30 cellular contexts compared by ENCODE assay signal in the genomic region with DNA sequence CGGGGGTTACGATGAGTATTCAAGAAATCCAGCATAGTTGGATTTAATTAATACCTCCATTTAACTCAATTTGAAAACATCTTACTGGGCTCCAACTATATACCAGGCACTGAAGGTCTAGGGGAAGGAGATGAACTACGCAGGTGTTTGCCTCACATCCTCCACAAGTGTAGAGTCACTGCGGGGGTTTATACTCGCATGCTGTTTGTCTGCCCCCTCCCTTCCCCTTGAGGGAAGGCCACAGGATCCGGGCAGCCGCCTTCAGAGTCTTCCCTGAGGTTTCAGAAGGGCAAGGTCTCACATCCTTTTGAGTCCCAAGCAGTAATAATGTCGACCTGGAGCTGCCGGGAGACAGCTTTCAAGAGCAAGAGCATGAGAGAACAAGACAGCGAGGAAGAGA.
"Had no signal": no experiment of that assay in that cellular context is flagged by ENCODE, and none has a peak within 500 bp of the region (broad histone marks: within the 10 kb centered on the region; RNA-seq: fewer than 3 reads in every experiment).

No MANE protein-coding gene starts in this region.

- DNase-seq: activated CD4-positive, alpha-beta memory T cell treated with anti-CD3 and anti-CD28 coated beads for 36 hours; activated CD4-positive, alpha-beta T cell treated with anti-CD3 and anti-CD28 coated beads for 1 hour; activated CD4-positive, alpha-beta T cell treated with anti-CD3 and anti-CD28 coated beads for 4 hours; activated CD8-positive, alpha-beta memory T cell treated with anti-CD3 and anti-CD28 coated beads, Interleukin-2, amount 10 ng/mL, durations not matched to agents 7 days and 5 days; activated CD8-positive, alpha-beta memory T cell treated with anti-CD3 and anti-CD28 coated beads, Interleukin-2, amount 50 U/mL, for 4 hours; activated CD8-positive, alpha-beta T cell treated with anti-CD3 and anti-CD28 coated beads, Interleukin-2, amount 10 ng/mL, durations not matched to agents 7 days and 5 days; activated effector memory CD4-positive, alpha-beta T cell treated with anti-CD3 and anti-CD28 coated beads, Interleukin-2, amount 50 U/mL, for 16 hours; activated naive CD4-positive, alpha-beta T cell treated with anti-CD3 and anti-CD28 coated beads for 36 hours; activated naive CD8-positive, alpha-beta T cell treated with anti-CD3 and anti-CD28 coated beads for 36 hours; activated naive CD8-positive, alpha-beta T cell treated with anti-CD3 and anti-CD28 coated beads, Interleukin-2, amount 50 U/mL, for 24 hours; activated T-cell treated with anti-CD3 and anti-CD28 coated beads, Interleukin-2, amount 50 U/mL, for 1 hour; activated T-cell treated with anti-CD3 and anti-CD28 coated beads, Interleukin-2, amount 50 U/mL, for 48 hours; adrenal gland; amygdala; aorta; body of pancreas; caudate nucleus; cortex of kidney; dermis blood vessel endothelial cell; effector CD4-positive, alpha-beta T cell; effector memory CD8-positive, alpha-beta T cell; esophagus squamous epithelium; foreskin melanocyte; heart right ventricle; T-helper 17 cell had no signal

- H3K4me1 ChIP-seq: adrenal gland, body of pancreas, esophagus squamous epithelium, gastroesophageal sphincter, heart right ventricle had no signal

- H3K4me3 ChIP-seq: adrenal gland, body of pancreas, esophagus squamous epithelium, gastroesophageal sphincter, heart right ventricle, hepatocyte had no signal

- H3K27ac ChIP-seq: adrenal gland, body of pancreas, epithelial cell of prostate, esophagus squamous epithelium, gastroesophageal sphincter, heart right ventricle, hepatocyte had no signal

- H3K9me3 ChIP-seq: adrenal gland, body of pancreas, esophagus squamous epithelium, gastroesophageal sphincter, heart right ventricle had no signal

- H3K79me2 ChIP-seq: hepatocyte had no signal

- H3K27me3 ChIP-seq: adrenal gland, body of pancreas, esophagus squamous epithelium, gastroesophageal sphincter, hepatocyte had no signal

- H2AFZ ChIP-seq: hepatocyte had no signal

- H3K36me3 ChIP-seq: adrenal gland, esophagus squamous epithelium, gastroesophageal sphincter, heart right ventricle had no signal

- H3K4me2 ChIP-seq: hepatocyte had no signal

- FAIRE-seq: colon, endothelial cell of umbilical vein had no signal

- ATAC-seq: activated CD8-positive, alpha-beta memory T cell treated with anti-CD3 and anti-CD28 coated beads, Interleukin-2, amount 10 ng/mL, durations not matched to agents 7 days and 5 days; activated CD8-positive, alpha-beta T cell treated with anti-CD3 and anti-CD28 coated beads, Interleukin-2, amount 10 ng/mL, durations not matched to agents 7 days and 5 days; activated naive CD8-positive, alpha-beta T cell treated with anti-CD3 and anti-CD28 coated beads, Interleukin-2, amount 50 U/mL, for 24 hours; body of pancreas; effector memory CD8-positive, alpha-beta T cell; gastroesophageal sphincter; heart right ventricle; T-helper 17 cell had no signal
